Comparison of ENCODE assay signal across 24 cellular contexts in genomic region chr18:24322594-24323136, GRCh38.
DNase-seq lines count a peak whose midpoint lies in the region; ATAC-seq and TF ChIP-seq lines count a peak whose summit lies in the region.
"Had no signal": no experiment of that assay in that cellular context is flagged by ENCODE, and none has a peak within 500 bp of the region (broad histone marks: within the 10 kb centered on the region; RNA-seq: fewer than 3 reads in every experiment).

No MANE protein-coding gene starts in this region.

- intact Hi-C loops in right cardiac atrium (cut with DNase I): no loop called here
- intact Hi-C loops in activated CD4-positive, alpha-beta T cell treated with anti-CD3 and anti-CD28 coated beads, Interleukin-2, amount 10 ng/mL, durations not matched to agents 24 days and 14 days (cut with micrococcal nuclease): no loop called here

- CTCF ChIA-PET in HEK293 (lab: Yijun Ruan, JAX): no interaction called here

- H3K4me1 ChIP-seq in ACC112 (ENCODE audit: control insufficient read depth, insufficient read depth, low read length, unreplicated experiment) (peaks cover 5% of the 10 kb centered on the region), HEK293 (ENCODE audit: control insufficient read depth, insufficient read depth, low read length) (peaks cover 7% of the 10 kb centered on the region), right cardiac atrium (ENCODE audit: control insufficient read depth, insufficient read depth, low read length) (no peaks in the 10 kb centered on the region)

- H3K4me3 Mint-ChIP-seq in activated CD4-positive, alpha-beta T cell treated with anti-CD3 and anti-CD28 coated beads, Interleukin-2, amount 10 ng/mL, durations not matched to agents 24 days and 14 days: no peak overlapping the region
- H3K4me3 Mint-ChIP-seq: activated CD4-positive, alpha-beta memory T cell treated with anti-CD3 and anti-CD28 coated beads for 36 hours; activated naive CD8-positive, alpha-beta T cell; CD4-positive, alpha-beta T cell; stimulated activated memory B cell treated with anti-CD40 and anti-IgM and Interleukin-4, amounts not matched to agents 10 μg/mL and 1 μg/mL and 100 μg/mL, for 72 hours had no signal

- no peak overlapping the region for H3K27ac Mint-ChIP-seq in activated CD4-positive, alpha-beta T cell treated with anti-CD3 and anti-CD28 coated beads, Interleukin-2, amount 10 ng/mL, durations not matched to agents 24 days and 14 days
- H3K27ac Mint-ChIP-seq: activated CD4-positive, alpha-beta memory T cell treated with anti-CD3 and anti-CD28 coated beads for 36 hours; activated naive CD8-positive, alpha-beta T cell; CD4-positive, alpha-beta T cell; stimulated activated memory B cell treated with anti-CD40 and anti-IgM and Interleukin-4, amounts not matched to agents 10 μg/mL and 1 μg/mL and 100 μg/mL, for 72 hours had no signal

- H3K4me3 ChIP-seq in ACC112 (ENCODE audit: low read depth, low read length) (no peak overlapping the region), HEK293 (ENCODE audit: low read depth, low read length) (no peak overlapping the region), right cardiac atrium (ENCODE audit: low read length) (no peak overlapping the region)
- H3K4me3 ChIP-seq: cardiac muscle cell, tibial artery had no signal

- POLR2A ChIA-PET in HEK293 (lab: Yijun Ruan, JAX): no interaction called here

- ATAC-seq in right cardiac atrium: no peak
- ATAC-seq: foreskin keratinocyte; stimulated activated memory B cell treated with anti-CD40 and anti-IgM and Interleukin-4, amounts not matched to agents 10 μg/mL and 1 μg/mL and 100 μg/mL, for 72 hours had no signal

- no peak for TF ChIP-seq CTCF in HEK293 (tag by site-specific recombination; IDR thresholded peaks at IDR 0.05)

- H3K27me3 Mint-ChIP-seq in activated CD4-positive, alpha-beta T cell treated with anti-CD3 and anti-CD28 coated beads, Interleukin-2, amount 10 ng/mL, durations not matched to agents 24 days and 14 days: no peaks in the 10 kb centered on the region
- H3K27me3 Mint-ChIP-seq: activated CD4-positive, alpha-beta memory T cell treated with anti-CD3 and anti-CD28 coated beads for 36 hours; activated naive CD8-positive, alpha-beta T cell; CD4-positive, alpha-beta T cell; stimulated activated memory B cell treated with anti-CD40 and anti-IgM and Interleukin-4, amounts not matched to agents 10 μg/mL and 1 μg/mL and 100 μg/mL, for 72 hours had no signal

- H3K36me3 ChIP-seq in ACC112 (ENCODE audit: insufficient read depth, low read length) (no peaks in the 10 kb centered on the region), HEK293 (ENCODE audit: control insufficient read depth in 2 of 2, insufficient read depth in 1 of 2, low read length in 2 of 2) (no peaks in the 10 kb centered on the region)
- H3K36me3 ChIP-seq: cardiac muscle cell, tibial artery had no signal

- no peaks in the 10 kb centered on the region for H3K9me3 Mint-ChIP-seq in activated CD4-positive, alpha-beta T cell treated with anti-CD3 and anti-CD28 coated beads, Interleukin-2, amount 10 ng/mL, durations not matched to agents 24 days and 14 days
- H3K9me3 Mint-ChIP-seq: activated CD4-positive, alpha-beta memory T cell treated with anti-CD3 and anti-CD28 coated beads for 36 hours; CD4-positive, alpha-beta T cell; stimulated activated memory B cell treated with anti-CD40 and anti-IgM and Interleukin-4, amounts not matched to agents 10 μg/mL and 1 μg/mL and 100 μg/mL, for 72 hours had no signal

- H3K79me2 ChIP-seq in ACC112 (ENCODE audit: control insufficient read depth, insufficient read depth, low read length, unreplicated experiment): no peaks in the 10 kb centered on the region

- no peaks in the 10 kb centered on the region for H3K9me3 ChIP-seq in HEK293 (ENCODE audit: control insufficient read depth, insufficient read depth, low read depth, low read length)
- no peaks in the 10 kb centered on the region for H3K9me3 ChIP-seq in right cardiac atrium (ENCODE audit: control insufficient read depth, low read length)
- H3K9me3 ChIP-seq: tibial artery had no signal

- DNase-seq in astrocyte of the hippocampus (ENCODE audit: low read depth, low spot score) (peak; percentile 39), fibroblast of the conjunctiva (ENCODE audit: low read depth) (peak; percentile 10), right cardiac atrium (no peak), NCI-H2107 treated with DMSO at 0.1 percent for 48 hours (lab: John Stamatoyannopoulos, UW; ENCODE audit: unreplicated experiment) (no peak), T-helper 2 cell (no peak)
- no peak for DNase-seq in activated CD4-positive, alpha-beta T cell treated with anti-CD3 and anti-CD28 coated beads, Interleukin-2, amount 10 ng/mL, durations not matched to agents 24 days and 14 days
- DNase-seq: 8988T; activated CD4-positive, alpha-beta memory T cell treated with anti-CD3 and anti-CD28 coated beads for 36 hours; activated T-cell treated with anti-CD3 and anti-CD28 coated beads, Interleukin-2, amount 50 U/mL, for 1 hour; CD4-positive, alpha-beta T cell; DMS79 treated with DMSO at 0.1 percent for 48 hours; effector CD8-positive, alpha-beta T cell; foreskin keratinocyte; NCI-H1694; NCI-H345; NK-92 treated with Interleukin-12 subunit alpha and Interleukin-12 subunit beta, amount 100 ng/mL, for 24 hours; retina; RPMI8226; tibial artery had no signal

- no peaks in the 10 kb centered on the region for H3K36me3 Mint-ChIP-seq in activated CD4-positive, alpha-beta T cell treated with anti-CD3 and anti-CD28 coated beads, Interleukin-2, amount 10 ng/mL, durations not matched to agents 24 days and 14 days (ENCODE audit: low read depth)
- H3K36me3 Mint-ChIP-seq: activated CD4-positive, alpha-beta memory T cell treated with anti-CD3 and anti-CD28 coated beads for 36 hours; activated naive CD8-positive, alpha-beta T cell; stimulated activated memory B cell treated with anti-CD40 and anti-IgM and Interleukin-4, amounts not matched to agents 10 μg/mL and 1 μg/mL and 100 μg/mL, for 72 hours had no signal

- H3K27ac ChIP-seq in ACC112 (ENCODE audit: low read depth, low read length) (no peak overlapping the region), HEK293 (ENCODE audit: extremely low read depth, low read depth, low read length) (no peak overlapping the region), right cardiac atrium (ENCODE audit: low read length) (no peak overlapping the region)
- H3K27ac ChIP-seq: cardiac muscle cell, foreskin keratinocyte had no signal

- H3K27me3 ChIP-seq in ACC112 (ENCODE audit: insufficient read depth, low read length) (no peaks in the 10 kb centered on the region), right cardiac atrium (ENCODE audit: control insufficient read depth, insufficient read depth) (no peaks in the 10 kb centered on the region)
- H3K27me3 ChIP-seq: cardiac muscle cell, foreskin keratinocyte, tibial artery had no signal

- H2AFZ ChIP-seq in ACC112 (ENCODE audit: low read length, unreplicated experiment): peak overlapping the region; percentile 17

- H3K4me1 Mint-ChIP-seq in activated CD4-positive, alpha-beta T cell treated with anti-CD3 and anti-CD28 coated beads, Interleukin-2, amount 10 ng/mL, durations not matched to agents 24 days and 14 days: peaks cover 3% of the 10 kb centered on the region
- H3K4me1 Mint-ChIP-seq: stimulated activated memory B cell treated with anti-CD40 and anti-IgM and Interleukin-4, amounts not matched to agents 10 μg/mL and 1 μg/mL and 100 μg/mL, for 72 hours had no signal

TF ChIP-seq in HEK293, 187 proteins besides CTCF, POLR2A, EP300 and RAD21:
- TF ChIP-seq ZNF626 (tag by site-specific recombination; IDR thresholded peaks at IDR 0.05) (no peak), ZNF335 (tag by site-specific recombination; conservative IDR thresholded peaks at IDR 0.05) (peak; percentile 57)

Comparison
In these comparisons a context has a peak if more than half of its experiments do, and no peak if none do; other contexts are left out.
1. DNase-seq: peak in astrocyte of the hippocampus (single experiment) and fibroblast of the conjunctiva (single experiment); none in right cardiac atrium (0 of 3), NCI-H2107 treated with DMSO at 0.1 percent for 48 hours (single experiment), activated CD4-positive, alpha-beta T cell treated with anti-CD3 and anti-CD28 coated beads, Interleukin-2, amount 10 ng/mL, durations not matched to agents 24 days and 14 days (single experiment) and T-helper 2 cell (0 of 5).